Comparison of ENCODE assay signal across 10 cellular contexts in the genomic region with DNA sequence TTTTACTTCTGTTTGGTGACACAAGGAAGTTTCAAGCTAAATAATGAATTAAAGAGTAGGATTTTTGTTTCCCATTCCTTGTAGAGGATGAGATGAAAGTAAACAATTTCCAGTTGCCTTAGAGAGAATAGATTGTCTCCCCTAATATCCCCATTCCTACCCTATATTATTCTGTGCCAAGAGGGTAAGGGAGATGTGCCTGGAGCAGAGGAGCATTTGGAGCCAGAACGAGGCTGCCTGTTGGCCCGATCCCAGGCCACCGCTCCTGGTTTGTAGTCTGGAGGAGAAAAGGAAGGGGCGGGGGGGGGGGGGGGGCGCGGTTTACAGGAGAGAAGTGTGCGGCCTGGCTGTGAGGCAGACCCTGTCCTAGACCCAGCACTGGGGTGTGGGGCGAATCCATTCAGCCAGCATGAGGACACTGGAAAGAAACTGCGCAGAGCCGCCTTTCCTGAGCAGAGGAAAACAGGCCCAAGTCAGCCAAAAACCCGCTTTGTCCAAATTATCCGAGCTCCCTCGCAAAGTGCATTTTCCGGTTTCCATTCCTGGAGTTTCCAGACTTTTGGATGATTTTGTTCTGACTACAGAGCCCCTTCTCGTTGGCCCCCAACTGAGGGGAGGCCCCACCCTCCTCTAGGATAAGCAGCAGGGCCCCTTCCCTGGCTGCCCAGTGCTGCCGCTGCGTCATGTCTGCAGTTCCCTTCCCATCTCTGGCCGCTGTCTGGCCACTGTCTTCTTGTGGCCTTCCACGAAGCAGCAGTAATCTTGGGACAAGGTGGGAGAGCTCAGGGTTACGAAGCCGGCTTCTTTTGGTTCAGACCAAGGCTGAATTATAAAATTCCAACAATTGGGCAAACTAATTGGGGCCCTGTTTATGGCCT. TPM values are rescaled to one million over a fixed set of nuclear protein-coding genes. Genes with fewer than 3 reads are reported as not detected.
DNase-seq lines count a peak whose midpoint lies in the region; ATAC-seq, FAIRE-seq and TF ChIP-seq lines count a peak whose summit lies in the region.
"Had no signal": no experiment of that assay in that cellular context is flagged by ENCODE, and none has a peak within 500 bp of the region (broad histone marks: within the 10 kb centered on the region; RNA-seq: fewer than 3 reads in every experiment).

No MANE protein-coding gene starts in this region.

- no peak overlapping the region for H2AFZ ChIP-seq in HepG2 (ENCODE audit: low read length)
- no peak overlapping the region for H2AFZ ChIP-seq in fibroblast of lung (ENCODE audit: low read length)

- H3K9me3 Mint-ChIP-seq in nephron = no peaks in the 10 kb centered on the region
- H3K9me3 Mint-ChIP-seq: activated CD8-positive, alpha-beta T cell treated with anti-CD3 and anti-CD28 coated beads for 36 hours; dendritic cell treated with granulocyte-macrophage colony-stimulating factor and Interleukin-4, amounts not matched to agents 40 ng/mL and 50 ng/mL, for 4 days had no signal

- H3K27me3 ChIP-seq in right lobe of liver (no peaks in the 10 kb centered on the region), HepG2 (ENCODE audit: control insufficient read depth in 1 of 2, insufficient read depth in 2 of 2, low read length in 2 of 2) (no peaks in the 10 kb centered on the region), fibroblast of lung (ENCODE audit: control insufficient read depth, insufficient read depth, low read length) (no peaks in the 10 kb centered on the region)

- TF ChIP-seq EP300 in HepG2 (IDR thresholded peaks at IDR 0.05; ENCODE audit: low read depth in 2 of 2, low read length in 2 of 2) (no peak), HepG2 (CRISPR knock-in tag; IDR thresholded peaks at IDR 0.05; ENCODE audit: borderline replicate concordance) (no peak)

- no peak for TF ChIP-seq CTCF in right lobe of liver (IDR thresholded peaks at IDR 0.05)
- TF ChIP-seq CTCF in HepG2 (CRISPR knock-in tag; IDR thresholded peaks at IDR 0.05) = no peak
- no peak for TF ChIP-seq CTCF in fibroblast of lung (conservative IDR thresholded peaks at IDR 0.05 in 1 of 2, IDR thresholded peaks at IDR 0.05 in 1 of 2; ENCODE audit: low read depth in 1 of 2, low read length in 2 of 2)
- TF ChIP-seq CTCF in nephron (IDR thresholded peaks at IDR 0.05; ENCODE audit: unreplicated experiment in 3 of 3) = no peak

- H3K4me1 Mint-ChIP-seq in nephron = peaks cover 93% of the 10 kb centered on the region

- TF ChIP-seq POLR2A in right lobe of liver (IDR thresholded peaks at IDR 0.05) (no peak), HepG2 (IDR thresholded peaks at IDR 0.05; ENCODE audit: insufficient read depth in 1 of 2, low read depth in 2 of 2, low read length in 2 of 2) (no peak)

- no peak for ATAC-seq in right lobe of liver
- no peak for ATAC-seq in HepG2
- ATAC-seq in HG03469 (IDR thresholded peaks at IDR 0.05; ENCODE audit: unreplicated experiment) = no peak
- ATAC-seq: activated CD8-positive, alpha-beta T cell treated with anti-CD3 and anti-CD28 coated beads for 36 hours had no signal

- 46% methylated on average over 9 of the region's 21 CpGs for WGBS in right lobe of liver (ENCODE audit: insufficient coverage, low coverage, low lambda C conversion rate, missing lambda C conversion rate)
- 96% methylated on average over 18 of the region's 21 CpGs for WGBS in HepG2 (ENCODE audit: low lambda C conversion rate)

- no peaks in the 10 kb centered on the region for H3K36me3 Mint-ChIP-seq in nephron (ENCODE audit: low read depth)

- no peak for DNase-seq in right lobe of liver
- no peak for DNase-seq in HepG2 (ENCODE audit: low spot score)
- DNase-seq in fibroblast of lung (ENCODE audit: low read depth in 2 of 2) = peak; percentile 60 to 80
- no peak for DNase-seq in KBM-7
- DNase-seq in amniotic stem cell (lab: John Stamatoyannopoulos, UW) = no peak
- DNase-seq in NCI-H146 (lab: John Stamatoyannopoulos, UW) = no peak
- DNase-seq: activated CD8-positive, alpha-beta T cell treated with anti-CD3 and anti-CD28 coated beads for 36 hours had no signal

- H3K36me3 ChIP-seq in right lobe of liver (no peaks in the 10 kb centered on the region), HepG2 (replicated peaks in 1 of 2; ENCODE audit: control insufficient read depth in 1 of 2, insufficient read depth in 2 of 2, low read length in 2 of 2) (peaks cover 0 to 2% of the 10 kb centered on the region in 2 experiments; a peak in 1 of 5 replicates), fibroblast of lung (ENCODE audit: control insufficient read depth, insufficient read depth, low read length) (no peaks in the 10 kb centered on the region)

- intact Hi-C loops in right lobe of liver (cut with DNase I) (no loop called here), HepG2 (cut with micrococcal nuclease; ENCODE audit: unreplicated experiment) (no loop called here)

- H3K27ac Mint-ChIP-seq in nephron = peak overlapping the region in 2 of 3 experiments; percentile 46 to 80
- H3K27ac Mint-ChIP-seq: activated CD8-positive, alpha-beta T cell treated with anti-CD3 and anti-CD28 coated beads for 36 hours; dendritic cell treated with granulocyte-macrophage colony-stimulating factor and Interleukin-4, amounts not matched to agents 40 ng/mL and 50 ng/mL, for 4 days had no signal

- no TSS peak for BruUV-seq in HepG2 (replicated peaks; lab: Mats Ljungman, UMichigan)

- CTCF ChIA-PET in HepG2 (lab: Yijun Ruan, JAX; ENCODE audit: low intra/inter-chr PET ratio, low total read pairs) = no interaction called here

- H3K4me3 ChIP-seq in right lobe of liver (no peak overlapping the region), HepG2 (replicated peaks in 1 of 3; ENCODE audit: insufficient read depth in 1 of 3, low read depth in 2 of 3, low read length in 3 of 3) (no peak overlapping the region), fibroblast of lung (replicated peaks in 1 of 4; ENCODE audit: control extremely low read depth in 1 of 4, insufficient read depth in 1 of 4, low read depth in 3 of 4, low read length in 4 of 4) (peak overlapping the region; percentile 1 to 53 (median 22))

- H3K79me2 ChIP-seq in HepG2 (ENCODE audit: insufficient read depth, low read length) = peaks cover 40% of the 10 kb centered on the region
- peaks cover 88% of the 10 kb centered on the region for H3K79me2 ChIP-seq in fibroblast of lung (ENCODE audit: control insufficient read depth, insufficient read depth, low read length)

- H3K4me1 ChIP-seq in right lobe of liver (peaks cover 0 to 22% (median 8%) of the 10 kb centered on the region in 4 donors), HepG2 (ENCODE audit: insufficient read depth, low read length) (peaks cover 58% of the 10 kb centered on the region), fibroblast of lung (ENCODE audit: control insufficient read depth, extremely low read depth, insufficient read depth, low read length) (peaks cover 36% of the 10 kb centered on the region)

- FAIRE-seq in HepG2 (lab: Jason Lieb, UNC) = no peak

- H4K20me1 ChIP-seq in HepG2 (ENCODE audit: insufficient read depth, low read length) (no peaks in the 10 kb centered on the region), fibroblast of lung (ENCODE audit: control insufficient read depth, extremely low read depth, insufficient read depth, low read length) (no peaks in the 10 kb centered on the region)

- POLR2A ChIA-PET in HepG2 (lab: Yijun Ruan, JAX) = interaction anchor here (1.4 kb wide), 1 partner anchor 43 kb away, joined by 3 read pairs; no protein-coding TSS in a partner anchor

- TF ChIP-seq RAD21 in HepG2 (CRISPR knock-in tag; IDR thresholded peaks at IDR 0.05) = no peak

- H3K4me2 ChIP-seq in HepG2 (ENCODE audit: low read depth, low read length) (no peak overlapping the region), fibroblast of lung (ENCODE audit: extremely low read depth, insufficient read depth, low read length) (peak overlapping the region; percentile 98)

- H3K27ac ChIP-seq in right lobe of liver = peak overlapping the region in 2 of 3 donors; percentile 24 to 40
- H3K27ac ChIP-seq in HepG2 (ENCODE audit: extremely low read length, insufficient read depth, low read length) = no peak overlapping the region
- peak overlapping the region; percentile 86 for H3K27ac ChIP-seq in fibroblast of lung (ENCODE audit: insufficient read depth, low read length)

- in situ Hi-C loops in HepG2 (cut with HindIII; ENCODE audit: extremely low pct_ligation_motif_present, low pct_unique_long_range_greater_than_20kb) (no loop called here), KBM-7 (cut with MboI; ENCODE audit: low pct_unique_long_range_greater_than_20kb, low sequenced_read_pairs) (no loop called here)

- peak overlapping the region in 2 of 3 experiments; percentile 26 to 76 for H3K4me3 Mint-ChIP-seq in nephron
- H3K4me3 Mint-ChIP-seq: activated CD8-positive, alpha-beta T cell treated with anti-CD3 and anti-CD28 coated beads for 36 hours; dendritic cell treated with granulocyte-macrophage colony-stimulating factor and Interleukin-4, amounts not matched to agents 40 ng/mL and 50 ng/mL, for 4 days had no signal

- H3K9ac ChIP-seq in HepG2 (ENCODE audit: insufficient read depth, low read depth, low read length) (no peak overlapping the region), fibroblast of lung (ENCODE audit: insufficient read depth, low read length) (peak overlapping the region; percentile 25)

- no peaks in the 10 kb centered on the region for H3K9me3 ChIP-seq in right lobe of liver
- H3K9me3 ChIP-seq in HepG2 (ENCODE audit: low read length) = no peaks in the 10 kb centered on the region
- no peaks in the 10 kb centered on the region for H3K9me3 ChIP-seq in fibroblast of lung (ENCODE audit: control insufficient read depth, insufficient read depth, low read depth, low read length)

- H3K27me3 Mint-ChIP-seq in nephron (ENCODE audit: low read depth) = peaks cover 100% of the 10 kb centered on the region

RNA-seq across cellular contexts. Expression of a gene that starts 23.0 kb away (rescaled TPM):
- 10 to 100 TPM; 20.3 to 40.0 (median 26.7) TPM for total RNA-seq in right lobe of liver
- total RNA-seq in HepG2 (2016; rRNA removed; fragmentation: Illumina TruSeq; extraction: Trizol) = 5.4 and 5.6 TPM in 2 replicates
- 16.3 and 20.2 TPM in 2 replicates for total RNA-seq in HepG2 (2016; cell fraction: cytosol; rRNA removed; fragmentation: Illumina TruSeq; extraction: Trizol; ENCODE audit: low read depth)
- 4.6 and 4.7 TPM in 2 replicates for total RNA-seq in HepG2 (2016; cell fraction: insoluble cytoplasmic fraction; rRNA removed; fragmentation: Illumina TruSeq; extraction: Trizol)
- total RNA-seq in HepG2 (2016; cell fraction: membrane; rRNA removed; fragmentation: Illumina TruSeq; extraction: Trizol) = 6.7 and 9.2 TPM in 2 replicates
- total RNA-seq in HepG2 (2016; cell fraction: nucleus; rRNA removed; fragmentation: Illumina TruSeq; extraction: Trizol) = 4.9 and 6.0 TPM in 2 replicates
- 3.0 and 3.4 TPM in 2 replicates for polyA plus RNA-seq in HepG2 (2011; rRNA removed)
- polyA plus RNA-seq in HepG2 (2011; cell fraction: cytosol; rRNA removed) = 1.4 and 1.6 TPM in 2 replicates
- polyA plus RNA-seq in HepG2 (2011; cell fraction: nucleus; rRNA removed) = 11.0 and 14.0 TPM in 2 replicates
- 9.0 and 12.2 TPM in 2 replicates for polyA plus RNA-seq in HepG2 (2012)
- polyA plus RNA-seq in HepG2 (2016; cell fraction: cytosol; fragmentation: Illumina TruSeq; extraction: Trizol; ENCODE audit: low read depth) = 0.70 and 0.93 TPM in 2 replicates
- polyA plus RNA-seq in HepG2 (2016; cell fraction: insoluble cytoplasmic fraction; fragmentation: Illumina TruSeq; extraction: Trizol; ENCODE audit: low read depth) = 8.8 and 11.9 TPM in 2 replicates
- 3.1 and 4.9 TPM in 2 replicates for polyA plus RNA-seq in HepG2 (2016; cell fraction: membrane; fragmentation: Illumina TruSeq; extraction: Trizol; ENCODE audit: low read depth)
- polyA plus RNA-seq in HepG2 (2016; cell fraction: nucleus; fragmentation: Illumina TruSeq; extraction: Trizol; ENCODE audit: insufficient read depth, low read depth) = 14.6 and 14.7 TPM in 2 replicates
- 0.82 and 6.2 TPM in 2 replicates for polyA minus RNA-seq in HepG2 (2011; rRNA and poly(A)+ RNA removed; ENCODE audit: low replicate concordance)
- polyA minus RNA-seq in HepG2 (2011; cell fraction: cytosol; rRNA and poly(A)+ RNA removed) = 5.0 and 6.2 TPM in 2 replicates
- 6.8 and 7.7 TPM in 2 replicates for polyA minus RNA-seq in HepG2 (2011; cell fraction: nucleus; rRNA and poly(A)+ RNA removed)
- total RNA-seq in fibroblast of lung = 55.2 and 74.8 TPM in 2 replicates
- polyA plus RNA-seq in fibroblast of lung = 35.7 and 75.9 TPM in 2 replicates
- polyA plus RNA-seq in fibroblast of lung (2012) = 139 and 196 TPM in 2 replicates
- 272 and 385 TPM in 2 replicates for polyA minus RNA-seq in fibroblast of lung (ENCODE audit: low replicate concordance)

RNA-seq across cellular contexts. Expression of a gene that starts 48.9 kb away (rescaled TPM):
- total RNA-seq in right lobe of liver = not detected
- total RNA-seq in HepG2 (2016; rRNA removed; fragmentation: Illumina TruSeq; extraction: Trizol) = not detected in 2 replicates
- total RNA-seq in HepG2 (2016; cell fraction: cytosol; rRNA removed; fragmentation: Illumina TruSeq; extraction: Trizol; ENCODE audit: low read depth) = not detected in 2 replicates
- not detected in 2 replicates for total RNA-seq in HepG2 (2016; cell fraction: insoluble cytoplasmic fraction; rRNA removed; fragmentation: Illumina TruSeq; extraction: Trizol)
- total RNA-seq in HepG2 (2016; cell fraction: membrane; rRNA removed; fragmentation: Illumina TruSeq; extraction: Trizol) = not detected in 2 replicates
- total RNA-seq in HepG2 (2016; cell fraction: nucleus; rRNA removed; fragmentation: Illumina TruSeq; extraction: Trizol) = not detected in 2 replicates
- 0.04 TPM in 1 of 2 replicates, not detected in the other for polyA plus RNA-seq in HepG2 (2011; rRNA removed)
- 0.03 and 0.04 TPM in 2 replicates for polyA plus RNA-seq in HepG2 (2011; cell fraction: cytosol; rRNA removed)
- 0.10 and 0.13 TPM in 2 replicates for polyA plus RNA-seq in HepG2 (2011; cell fraction: nucleus; rRNA removed)
- not detected in 2 replicates for polyA plus RNA-seq in HepG2 (2012)
- polyA plus RNA-seq in HepG2 (2016; cell fraction: cytosol; fragmentation: Illumina TruSeq; extraction: Trizol; ENCODE audit: low read depth) = not detected in 2 replicates
- not detected in 2 replicates for polyA plus RNA-seq in HepG2 (2016; cell fraction: insoluble cytoplasmic fraction; fragmentation: Illumina TruSeq; extraction: Trizol; ENCODE audit: low read depth)
- polyA plus RNA-seq in HepG2 (2016; cell fraction: membrane; fragmentation: Illumina TruSeq; extraction: Trizol; ENCODE audit: low read depth) = not detected in 2 replicates
- polyA plus RNA-seq in HepG2 (2016; cell fraction: nucleus; fragmentation: Illumina TruSeq; extraction: Trizol; ENCODE audit: insufficient read depth, low read depth) = not detected in 2 replicates
- 0.40 TPM in 1 of 2 replicates, not detected in the other for polyA minus RNA-seq in HepG2 (2011; rRNA and poly(A)+ RNA removed; ENCODE audit: low replicate concordance)
- polyA minus RNA-seq in HepG2 (2011; cell fraction: cytosol; rRNA and poly(A)+ RNA removed) = not detected in 2 replicates
- not detected in 2 replicates for polyA minus RNA-seq in HepG2 (2011; cell fraction: nucleus; rRNA and poly(A)+ RNA removed)
- not detected in 2 replicates for total RNA-seq in fibroblast of lung
- 0.03 TPM in 1 of 2 replicates, not detected in the other for polyA plus RNA-seq in fibroblast of lung
- polyA plus RNA-seq in fibroblast of lung (2012) = not detected in 2 replicates
- not detected in 2 replicates for polyA minus RNA-seq in fibroblast of lung (ENCODE audit: low replicate concordance)
- total RNA-seq: activated CD8-positive, alpha-beta T cell treated with anti-CD3 and anti-CD28 coated beads for 36 hours had no signal

Comparison
In these comparisons a context has a peak if more than half of its experiments do, and no peak if none do; other contexts are left out.
1. DNase-seq: peak in fibroblast of lung (2 of 2); none in right lobe of liver (0 of 3), HepG2 (single experiment), KBM-7 (single experiment), amniotic stem cell (single experiment) and NCI-H146 (single experiment).
2. H3K4me3 ChIP-seq: peak in fibroblast of lung (4 of 4); none in right lobe of liver (0 of 3) and HepG2 (0 of 3).